Comparison of ENCODE assay signal across 6 cellular contexts in genomic region chr20:45797955-45798354, GRCh38. TPM values are rescaled to one million over a fixed set of nuclear protein-coding genes. Genes with fewer than 3 reads are reported as not detected.
"Had no signal": no experiment of that assay in that cellular context is flagged by ENCODE, and none has a peak within 500 bp of the region (broad histone marks: within the 10 kb centered on the region; RNA-seq: fewer than 3 reads in every experiment).

No MANE protein-coding gene starts in this region.

RNA-seq across cellular contexts. Expression of gene WFDC3, which starts 6.3 kb away (rescaled TPM):
- total RNA-seq: OCI-LY7, Peyer's patch, SJSA1 had no signal

RNA-seq across cellular contexts. Expression of gene TNNC2, which starts 29.2 kb away (rescaled TPM):
- total RNA-seq: OCI-LY7, PC-3, PC-9, Right ventricle myocardium inferior, SJSA1 had no signal
